In the genomic region with DNA sequence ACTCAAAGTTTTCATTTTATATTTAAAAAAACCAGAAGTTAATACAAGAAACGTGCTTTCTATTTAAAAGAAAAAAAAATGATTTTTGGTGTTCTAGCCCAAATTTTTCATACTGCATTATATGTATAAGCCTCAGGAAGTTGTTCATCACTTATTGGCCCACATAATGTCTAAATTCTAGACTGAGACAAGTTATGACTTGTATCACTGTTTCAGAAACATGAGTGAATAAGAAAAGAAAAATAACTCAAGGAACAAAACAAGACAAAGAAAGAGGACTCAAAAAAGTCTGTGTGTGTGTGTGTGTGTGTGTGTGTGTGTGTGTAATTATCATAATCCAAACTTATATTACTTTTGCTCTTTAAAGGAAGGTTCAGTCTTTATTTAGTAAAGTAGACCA, we compare ENCODE assay signal across 36 cellular contexts.
"Had no signal": no experiment of that assay in that cellular context is flagged by ENCODE, and none has a peak within 500 bp of the region (broad histone marks: within the 10 kb centered on the region; RNA-seq: fewer than 3 reads in every experiment).

No MANE protein-coding gene starts in this region.

- H3K4me1 Mint-ChIP-seq: activated B cell treated with CpG ODN at 0.5 μM for 24 hours; activated CD4-positive, alpha-beta T cell treated with anti-CD3 and anti-CD28 coated beads, Interleukin-2, amount 10 ng/mL, durations not matched to agents 24 days and 14 days; activated naive CD8-positive, alpha-beta T cell treated with anti-CD3 and anti-CD28 coated beads for 36 hours; activated T-helper 17 cell treated with anti-CD3 and anti-CD28 coated beads, Interleukin-2, amount 50 U/mL, for 72 hours had no signal

- H3K27ac ChIP-seq: adrenal gland, body of pancreas, brain microvascular endothelial cell, VCaP had no signal

- H3K9me3 Mint-ChIP-seq: activated CD4-positive, alpha-beta T cell treated with anti-CD3 and anti-CD28 coated beads, Interleukin-2, amount 10 ng/mL, durations not matched to agents 24 days and 14 days; activated naive CD4-positive, alpha-beta T cell treated with anti-CD3 and anti-CD28 coated beads for 36 hours; T-helper 1 cell treated with Interleukin-12 subunit alpha and Interleukin-12 subunit beta and Interleukin-4 antibody, amounts not matched to agents 30 μg/mL and 1 μg/mL, for 36 hours had no signal

- H3K36me3 Mint-ChIP-seq: activated CD4-positive, alpha-beta memory T cell treated with anti-CD3 and anti-CD28 coated beads for 36 hours; activated naive CD4-positive, alpha-beta T cell treated with anti-CD3 and anti-CD28 coated beads, Interleukin-2, amount 50 U/mL, for 72 hours; activated naive CD8-positive, alpha-beta T cell treated with anti-CD3 and anti-CD28 coated beads for 36 hours had no signal

- H3K27ac Mint-ChIP-seq: activated B cell treated with CpG ODN at 0.5 μM for 24 hours; activated CD4-positive, alpha-beta memory T cell treated with anti-CD3 and anti-CD28 coated beads for 36 hours; activated CD4-positive, alpha-beta T cell treated with anti-CD3 and anti-CD28 coated beads, Interleukin-2, amount 10 ng/mL, durations not matched to agents 24 days and 14 days; activated CD8-positive, alpha-beta T cell treated with anti-CD3 and anti-CD28 coated beads for 36 hours; activated naive CD4-positive, alpha-beta T cell treated with anti-CD3 and anti-CD28 coated beads for 36 hours; activated naive CD4-positive, alpha-beta T cell treated with anti-CD3 and anti-CD28 coated beads, Interleukin-2, amount 50 U/mL, for 72 hours; activated naive CD8-positive, alpha-beta T cell treated with anti-CD3 and anti-CD28 coated beads for 36 hours; activated T-cell treated with anti-CD3 and anti-CD28 coated beads, Interleukin-2, amount 50 U/mL, for 72 hours; activated T-helper 1 cell treated with anti-CD3 and anti-CD28 coated beads, Interleukin-12 subunit alpha, Interleukin-12 subunit beta, Interleukin-2, Interleukin-4 antibody, amounts not matched to agents 30 ng/mL and 10 ng/mL and 1 ng/mL, durations not matched to agents 14 hours and 24 hours and 36 hours; activated T-helper 17 cell treated with anti-CD3 and anti-CD28 coated beads, Interleukin-2, amount 50 U/mL, for 72 hours; T-helper 1 cell treated with Interleukin-12 subunit alpha and Interleukin-12 subunit beta and Interleukin-4 antibody, amounts not matched to agents 30 μg/mL and 1 μg/mL, for 36 hours; T-helper 2 cell treated with Interferon-gamma antibody and Interleukin-4, amounts not matched to agents 5 μg/mL and 100 μg/mL, for 36 hours had no signal

- H3K27me3 ChIP-seq: adrenal gland, body of pancreas, brain microvascular endothelial cell had no signal

- H3K4me1 ChIP-seq: adrenal gland had no signal

- H3K4me3 Mint-ChIP-seq: activated B cell treated with CpG ODN at 0.5 μM for 24 hours; activated CD4-positive, alpha-beta memory T cell treated with anti-CD3 and anti-CD28 coated beads for 36 hours; activated CD4-positive, alpha-beta T cell treated with anti-CD3 and anti-CD28 coated beads, Interleukin-2, amount 10 ng/mL, durations not matched to agents 24 days and 14 days; activated CD8-positive, alpha-beta T cell treated with anti-CD3 and anti-CD28 coated beads for 36 hours; activated naive CD4-positive, alpha-beta T cell treated with anti-CD3 and anti-CD28 coated beads for 36 hours; activated naive CD8-positive, alpha-beta T cell treated with anti-CD3 and anti-CD28 coated beads for 36 hours; activated T-cell treated with anti-CD3 and anti-CD28 coated beads, Interleukin-2, amount 50 U/mL, for 4 hours; activated T-cell treated with anti-CD3 and anti-CD28 coated beads, Interleukin-2, amount 50 U/mL, for 72 hours; activated T-helper 1 cell treated with anti-CD3 and anti-CD28 coated beads, Interleukin-12 subunit alpha, Interleukin-12 subunit beta, Interleukin-2, Interleukin-4 antibody, amounts not matched to agents 30 ng/mL and 10 ng/mL and 1 ng/mL, durations not matched to agents 14 hours and 24 hours and 36 hours; activated T-helper 17 cell treated with anti-CD3 and anti-CD28 coated beads, Interleukin-2, amount 50 U/mL, for 72 hours; T-helper 1 cell treated with Interleukin-12 subunit alpha and Interleukin-12 subunit beta and Interleukin-4 antibody, amounts not matched to agents 30 μg/mL and 1 μg/mL, for 36 hours; T-helper 2 cell treated with Interferon-gamma antibody and Interleukin-4, amounts not matched to agents 5 μg/mL and 100 μg/mL, for 36 hours had no signal

- H3K4me3 ChIP-seq: adrenal gland, body of pancreas had no signal

- H3K36me3 ChIP-seq: adrenal gland, brain microvascular endothelial cell had no signal

- ATAC-seq: activated CD8-positive, alpha-beta T cell treated with anti-CD3 and anti-CD28 coated beads for 36 hours; activated naive CD4-positive, alpha-beta T cell treated with anti-CD3 and anti-CD28 coated beads, Interleukin-2, amount 50 U/mL, for 72 hours; activated T-cell treated with anti-CD3 and anti-CD28 coated beads, Interleukin-2, amount 50 U/mL, for 4 hours; activated T-cell treated with anti-CD3 and anti-CD28 coated beads, Interleukin-2, amount 50 U/mL, for 72 hours; activated T-helper 17 cell treated with anti-CD3 and anti-CD28 coated beads, Interleukin-2, amount 50 U/mL, for 72 hours; body of pancreas had no signal

- DNase-seq: activated B cell treated with CpG ODN at 0.5 μM for 24 hours; activated CD4-positive, alpha-beta memory T cell treated with anti-CD3 and anti-CD28 coated beads for 36 hours; activated CD4-positive, alpha-beta T cell treated with anti-CD3 and anti-CD28 coated beads for 4 hours; activated CD4-positive, alpha-beta T cell treated with anti-CD3 and anti-CD28 coated beads, Interleukin-2, amount 10 ng/mL, durations not matched to agents 24 days and 14 days; activated CD4-positive, alpha-beta T cell treated with anti-CD3 and anti-CD28 coated beads, Interleukin-2, amount 50 U/mL, for 1 hour; activated CD4-positive, alpha-beta T cell treated with anti-CD3 and anti-CD28 coated beads, Interleukin-2, amount 50 U/mL, for 4 hours; activated CD4-positive, CD25-positive, alpha-beta regulatory T cell treated with anti-CD3 and anti-CD28 coated beads, Interleukin-2, amount 50 U/mL, for 72 hours; activated CD8-positive, alpha-beta memory T cell treated with anti-CD3 and anti-CD28 coated beads, Interleukin-2, amount 50 U/mL, for 4 hours; activated CD8-positive, alpha-beta T cell treated with anti-CD3 and anti-CD28 coated beads for 36 hours; activated effector memory CD4-positive, alpha-beta T cell treated with anti-CD3 and anti-CD28 coated beads, Interleukin-2, amount 50 U/mL, for 16 hours; activated gamma-delta T cell treated with Interleukin-2 at 50 U/mL for 16 hours; activated naive CD4-positive, alpha-beta T cell; activated naive CD4-positive, alpha-beta T cell treated with anti-CD3 and anti-CD28 coated beads for 36 hours; activated naive CD4-positive, alpha-beta T cell treated with anti-CD3 and anti-CD28 coated beads, Interleukin-2, amount 50 U/mL, for 16 hours; activated naive CD8-positive, alpha-beta T cell treated with anti-CD3 and anti-CD28 coated beads for 36 hours; activated T-cell treated with anti-CD3 and anti-CD28 coated beads for 4 hours; activated T-cell treated with anti-CD3 and anti-CD28 coated beads, Interleukin-2, amount 50 U/mL, for 1 hour; activated T-cell treated with anti-CD3 and anti-CD28 coated beads, Interleukin-2, amount 50 U/mL, for 4 hours; activated T-cell treated with anti-CD3 and anti-CD28 coated beads, Interleukin-2, amount 50 U/mL, for 72 hours; adrenal gland; amniotic stem cell; aorta; body of pancreas; brain microvascular endothelial cell; central memory CD4-positive, alpha-beta T cell; T-helper 1 cell; T-helper 2 cell; T-helper 9 cell had no signal

- H3K27me3 Mint-ChIP-seq: activated B cell treated with CpG ODN at 0.5 μM for 24 hours; activated CD4-positive, alpha-beta memory T cell treated with anti-CD3 and anti-CD28 coated beads for 36 hours; activated CD4-positive, alpha-beta T cell treated with anti-CD3 and anti-CD28 coated beads, Interleukin-2, amount 10 ng/mL, durations not matched to agents 24 days and 14 days; activated CD8-positive, alpha-beta T cell treated with anti-CD3 and anti-CD28 coated beads for 36 hours; activated naive CD8-positive, alpha-beta T cell treated with anti-CD3 and anti-CD28 coated beads for 36 hours; activated T-helper 17 cell treated with anti-CD3 and anti-CD28 coated beads, Interleukin-2, amount 50 U/mL, for 72 hours had no signal

- H3K9me3 ChIP-seq: adrenal gland, body of pancreas had no signal

- FAIRE-seq: astrocyte, TTC549 had no signal
